Comparison of ENCODE assay signal across 15 cellular contexts in genomic region chr6:16109659-16110300, GRCh38. TPM values are rescaled to one million over a fixed set of nuclear protein-coding genes. Genes with fewer than 3 reads are reported as not detected.
DNase-seq lines count a peak whose midpoint lies in the region; ATAC-seq and TF ChIP-seq lines count a peak whose summit lies in the region.
"Had no signal": no experiment of that assay in that cellular context is flagged by ENCODE, and none has a peak within 500 bp of the region (broad histone marks: within the 10 kb centered on the region; RNA-seq: fewer than 3 reads in every experiment).

No MANE protein-coding gene starts in this region.

- no peaks in the 10 kb centered on the region for H3K79me2 ChIP-seq in parathyroid adenoma

- no peak overlapping the region for H3K9ac ChIP-seq in parathyroid adenoma

- H3K27ac ChIP-seq in parathyroid adenoma: peak overlapping the region; percentile 25
- H3K27ac ChIP-seq in right lobe of liver: no peak overlapping the region

- no peak for TF ChIP-seq CTCF in parathyroid adenoma (IDR thresholded peaks at IDR 0.05)
- TF ChIP-seq CTCF in right lobe of liver (IDR thresholded peaks at IDR 0.05): no peak

- H3K27me3 Mint-ChIP-seq in dendritic cell treated with granulocyte-macrophage colony-stimulating factor and Interleukin-4, amounts not matched to agents 40 ng/mL and 50 ng/mL, for 4 days: no peaks in the 10 kb centered on the region

- H3K4me1 ChIP-seq in parathyroid adenoma (peaks cover 2% of the 10 kb centered on the region), right lobe of liver (no peaks in the 10 kb centered on the region)
- H3K4me1 ChIP-seq: esophagus squamous epithelium had no signal

- H3K4me2 ChIP-seq in parathyroid adenoma (ENCODE audit: low read length): no peak overlapping the region

- H3K4me3 ChIP-seq in parathyroid adenoma (ENCODE audit: low read depth, low read length): no peak overlapping the region
- no peak overlapping the region for H3K4me3 ChIP-seq in right lobe of liver
- H3K4me3 ChIP-seq: esophagus squamous epithelium, heart right ventricle, tibial nerve had no signal

- intact Hi-C loops in Right ventricle myocardium superior (cut with DNase I) (no loop called here), cardiac septum (cut with DNase I) (no loop called here), right lobe of liver (cut with DNase I) (no loop called here)
- intact Hi-C loops in dendritic cell treated with granulocyte-macrophage colony-stimulating factor and Interleukin-4, amounts not matched to agents 40 ng/mL and 50 ng/mL, for 4 days (cut with micrococcal nuclease): no loop called here

- no peak overlapping the region for H3K4me3 Mint-ChIP-seq in dendritic cell treated with granulocyte-macrophage colony-stimulating factor and Interleukin-4, amounts not matched to agents 40 ng/mL and 50 ng/mL, for 4 days
- H3K4me3 Mint-ChIP-seq: activated naive CD4-positive, alpha-beta T cell treated with anti-CD3 and anti-CD28 coated beads for 36 hours; CD8-positive, alpha-beta T cell had no signal

- no peak for TF ChIP-seq POLR2A in right lobe of liver (IDR thresholded peaks at IDR 0.05)

- H3K9me3 ChIP-seq in parathyroid adenoma (ENCODE audit: control insufficient read depth, low read length) (no peaks in the 10 kb centered on the region), right lobe of liver (no peaks in the 10 kb centered on the region)
- H3K9me3 ChIP-seq: esophagus squamous epithelium, heart right ventricle, tibial nerve had no signal

- ATAC-seq in Right ventricle myocardium superior (ENCODE audit: poor library complexity) (peak; percentile 58), right lobe of liver (no peak), HG03025 (IDR thresholded peaks at IDR 0.05; ENCODE audit: low FRiP score, unreplicated experiment) (no peak), GM19035 (IDR thresholded peaks at IDR 0.05; ENCODE audit: unreplicated experiment) (no peak), GM21390 (IDR thresholded peaks at IDR 0.05; ENCODE audit: unreplicated experiment) (no peak)
- ATAC-seq: CD8-positive, alpha-beta T cell had no signal

- H3K4me1 Mint-ChIP-seq in dendritic cell treated with granulocyte-macrophage colony-stimulating factor and Interleukin-4, amounts not matched to agents 40 ng/mL and 50 ng/mL, for 4 days (ENCODE audit: low read depth): peaks cover 31% of the 10 kb centered on the region

- 53% methylated on average over 3 of the region's 4 CpGs for WGBS in right lobe of liver (ENCODE audit: insufficient coverage, low coverage, low lambda C conversion rate, missing lambda C conversion rate)

- H2AFZ ChIP-seq in parathyroid adenoma: no peak overlapping the region

- H3K9me3 Mint-ChIP-seq in dendritic cell treated with granulocyte-macrophage colony-stimulating factor and Interleukin-4, amounts not matched to agents 40 ng/mL and 50 ng/mL, for 4 days: no peaks in the 10 kb centered on the region
- H3K9me3 Mint-ChIP-seq: activated naive CD4-positive, alpha-beta T cell treated with anti-CD3 and anti-CD28 coated beads for 36 hours; CD8-positive, alpha-beta T cell had no signal

- peak overlapping the region; percentile 22 for H3K27ac Mint-ChIP-seq in dendritic cell treated with granulocyte-macrophage colony-stimulating factor and Interleukin-4, amounts not matched to agents 40 ng/mL and 50 ng/mL, for 4 days
- H3K27ac Mint-ChIP-seq: activated naive CD4-positive, alpha-beta T cell treated with anti-CD3 and anti-CD28 coated beads for 36 hours; CD8-positive, alpha-beta T cell had no signal

- DNase-seq in Right ventricle myocardium superior: no peak
- DNase-seq in cardiac septum (ENCODE audit: low spot score): no peak
- no peak for DNase-seq in right lobe of liver
- DNase-seq: activated CD8-positive, alpha-beta memory T cell treated with anti-CD3 and anti-CD28 coated beads, Interleukin-2, amount 50 U/mL, for 48 hours; activated naive CD4-positive, alpha-beta T cell treated with anti-CD3 and anti-CD28 coated beads for 36 hours; CD8-positive, alpha-beta T cell; esophagus squamous epithelium; NCI-H2107 had no signal

- H3K36me3 Mint-ChIP-seq in dendritic cell treated with granulocyte-macrophage colony-stimulating factor and Interleukin-4, amounts not matched to agents 40 ng/mL and 50 ng/mL, for 4 days (ENCODE audit: low read depth): no peaks in the 10 kb centered on the region
- H3K36me3 Mint-ChIP-seq: CD8-positive, alpha-beta T cell had no signal

- H3K36me3 ChIP-seq in parathyroid adenoma (ENCODE audit: control insufficient read depth, insufficient read depth, low read length) (no peaks in the 10 kb centered on the region), right lobe of liver (no peaks in the 10 kb centered on the region)
- H3K36me3 ChIP-seq: esophagus squamous epithelium, heart right ventricle, tibial nerve had no signal

- H3K27me3 ChIP-seq in parathyroid adenoma (ENCODE audit: control insufficient read depth, insufficient read depth, low read length) (no peaks in the 10 kb centered on the region), right lobe of liver (no peaks in the 10 kb centered on the region)
- H3K27me3 ChIP-seq: esophagus squamous epithelium, heart right ventricle, tibial nerve had no signal

RNA-seq across cellular contexts. Expression of gene MYLIP, which starts 19.1 kb away (rescaled TPM):
- total RNA-seq in Right ventricle myocardium superior: 12.2 TPM
- total RNA-seq in cardiac septum: 17.6 TPM
- 1 to 10 TPM; 2.0 to 5.3 (median 2.8) TPM for total RNA-seq in right lobe of liver
